In the genomic region with DNA sequence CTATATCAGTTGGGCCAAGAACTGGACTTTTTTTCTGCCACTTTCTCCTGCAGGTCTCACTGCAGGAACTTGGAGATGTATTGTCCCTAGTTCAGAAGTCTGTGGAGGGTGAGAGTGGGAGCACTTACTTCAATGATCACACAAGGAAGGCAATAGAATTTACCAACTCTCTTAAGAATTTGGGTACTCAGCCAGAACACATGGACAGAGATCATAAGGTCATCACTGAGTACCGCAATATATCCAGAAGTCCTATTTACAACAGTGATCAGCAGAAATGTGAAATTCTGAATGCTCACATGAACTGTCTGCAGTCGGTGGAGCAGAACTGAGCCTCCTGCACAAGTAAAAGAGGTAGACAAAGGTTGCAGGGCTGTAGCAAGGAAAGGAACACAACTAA, we compare ENCODE assay signal across 17 cellular contexts.
"Had no signal": no experiment of that assay in that cellular context is flagged by ENCODE, and none has a peak within 500 bp of the region (broad histone marks: within the 10 kb centered on the region; RNA-seq: fewer than 3 reads in every experiment).

No MANE protein-coding gene starts in this region.

- DNase-seq: esophagus squamous epithelium; kidney; left cardiac atrium; left ventricle myocardium inferior; mesendoderm; naive B cell; psoas muscle; retina; right lobe of liver; stimulated activated CD4-positive, alpha-beta T cell treated with anti-CD3 and anti-CD28 coated beads, Interleukin-2, amount 100 ng/mL, for 24 hours; stimulated activated CD4-positive, alpha-beta T cell treated with anti-CD3 and anti-CD28 coated beads, Interleukin-4, amount 100 ng/mL, for 4 hours; stimulated activated naive B cell treated with anti-CD40 and anti-IgM and Interleukin-4, amounts not matched to agents 10 μg/mL and 1 μg/mL and 100 μg/mL, for 72 hours; stimulated activated naive CD8-positive, alpha-beta T cell treated with anti-CD3 and anti-CD28 coated beads, Interleukin-15, amount 100 ng/mL, for 72 hours; transverse colon had no signal

- H3K27ac Mint-ChIP-seq: dendritic cell treated with granulocyte-macrophage colony-stimulating factor and Interleukin-4, amounts not matched to agents 40 ng/mL and 50 ng/mL, for 4 days; naive B cell; nephron; stimulated activated naive B cell treated with anti-CD40 and anti-IgM and Interleukin-4, amounts not matched to agents 10 μg/mL and 1 μg/mL and 100 μg/mL, for 72 hours had no signal

- H3K4me3 Mint-ChIP-seq: dendritic cell treated with granulocyte-macrophage colony-stimulating factor and Interleukin-4, amounts not matched to agents 40 ng/mL and 50 ng/mL, for 4 days; naive B cell; nephron; stimulated activated naive B cell treated with anti-CD40 and anti-IgM and Interleukin-4, amounts not matched to agents 10 μg/mL and 1 μg/mL and 100 μg/mL, for 72 hours; stimulated activated naive CD8-positive, alpha-beta T cell treated with anti-CD3 and anti-CD28 coated beads, Interleukin-15, amount 100 ng/mL, for 72 hours had no signal

- H3K27me3 Mint-ChIP-seq: dendritic cell treated with granulocyte-macrophage colony-stimulating factor and Interleukin-4, amounts not matched to agents 40 ng/mL and 50 ng/mL, for 4 days; stimulated activated naive B cell treated with anti-CD40 and anti-IgM and Interleukin-4, amounts not matched to agents 10 μg/mL and 1 μg/mL and 100 μg/mL, for 72 hours had no signal

- ATAC-seq: gastroesophageal sphincter; left cardiac atrium; psoas muscle; right lobe of liver; stimulated activated naive B cell treated with anti-CD40 and anti-IgM and Interleukin-4, amounts not matched to agents 10 μg/mL and 1 μg/mL and 100 μg/mL, for 72 hours; stimulated activated naive CD8-positive, alpha-beta T cell treated with anti-CD3 and anti-CD28 coated beads, Interleukin-15, amount 100 ng/mL, for 72 hours had no signal

- H3K4me1 Mint-ChIP-seq: naive B cell; nephron; stimulated activated naive B cell treated with anti-CD40 and anti-IgM and Interleukin-4, amounts not matched to agents 10 μg/mL and 1 μg/mL and 100 μg/mL, for 72 hours; stimulated activated naive CD8-positive, alpha-beta T cell treated with anti-CD3 and anti-CD28 coated beads, Interleukin-15, amount 100 ng/mL, for 72 hours had no signal
